ENCODE assay signal across 11 cellular contexts in genomic region chr13:112803422-112803821, GRCh38.
DNase-seq lines count a peak whose midpoint lies in the region; ATAC-seq lines count a peak whose summit lies in the region.
"Had no signal": no experiment of that assay in that cellular context is flagged by ENCODE, and none has a peak within 500 bp of the region (broad histone marks: within the 10 kb centered on the region; RNA-seq: fewer than 3 reads in every experiment).

No MANE protein-coding gene starts in this region.

- peaks cover 8% of the 10 kb centered on the region for H3K9me3 Mint-ChIP-seq in memory B cell

- peak; percentile 52 for ATAC-seq in GM18858 (IDR thresholded peaks at IDR 0.05; ENCODE audit: unreplicated experiment)
- peak; percentile 73 for ATAC-seq in GM21528 (IDR thresholded peaks at IDR 0.05; ENCODE audit: low FRiP score, unreplicated experiment)
- ATAC-seq in HG03378 (IDR thresholded peaks at IDR 0.05; ENCODE audit: unreplicated experiment): peak; percentile 53
- ATAC-seq in memory B cell (ENCODE audit: low read depth): no peak

- no peak for DNase-seq in memory B cell (ENCODE audit: low spot score in 2 of 2)
- no peak for DNase-seq in occipital lobe (lab: John Stamatoyannopoulos, UW)
- DNase-seq in DMS 273 treated with DMSO at 0.1 percent for 48 hours (lab: John Stamatoyannopoulos, UW): no peak
- no peak for DNase-seq in activated CD4-positive, CD25-positive, alpha-beta regulatory T cell (lab: John Stamatoyannopoulos, UW)
- no peak for DNase-seq in cortex of kidney (lab: John Stamatoyannopoulos, UW)
- DNase-seq: activated T-cell treated with anti-CD3 and anti-CD28 coated beads for 4 hours; NK-92 treated with Interleukin-12 subunit alpha and Interleukin-12 subunit beta, amount 100 ng/mL, for 24 hours; T1000 had no signal

- H3K4me3 Mint-ChIP-seq in memory B cell: no peak overlapping the region

- peaks cover 21% of the 10 kb centered on the region for H3K36me3 Mint-ChIP-seq in memory B cell

- H3K4me1 Mint-ChIP-seq in memory B cell: peaks cover 10% of the 10 kb centered on the region

- H3K27ac Mint-ChIP-seq in memory B cell: peak overlapping the region; percentile 74

- peaks cover 3% of the 10 kb centered on the region for H3K27me3 Mint-ChIP-seq in memory B cell
